In genomic region chr20:61055130-61055529, GRCh38 we compare ENCODE assay signal across 37 cellular contexts.
"Had no signal": no experiment of that assay in that cellular context is flagged by ENCODE, and none has a peak within 500 bp of the region (broad histone marks: within the 10 kb centered on the region; RNA-seq: fewer than 3 reads in every experiment).

No MANE protein-coding gene starts in this region.

- H3K27me3 ChIP-seq: cardiac muscle cell, Peyer's patch had no signal

- ATAC-seq: activated CD8-positive, alpha-beta memory T cell treated with anti-CD3 and anti-CD28 coated beads, Interleukin-2, amount 10 ng/mL, durations not matched to agents 7 days and 5 days; PC-3; Right ventricle myocardium inferior had no signal

- DNase-seq: activated CD4-positive, alpha-beta memory T cell treated with anti-CD3 and anti-CD28 coated beads, Interleukin-2, amount 10 ng/mL, durations not matched to agents 7 days and 5 days; activated CD4-positive, alpha-beta T cell treated with anti-CD3 and anti-CD28 coated beads for 1 hour; activated CD4-positive, alpha-beta T cell treated with anti-CD3 and anti-CD28 coated beads for 48 hours; activated CD4-positive, CD25-positive, alpha-beta regulatory T cell; activated CD8-positive, alpha-beta memory T cell treated with anti-CD3 and anti-CD28 coated beads for 24 hours; activated CD8-positive, alpha-beta memory T cell treated with anti-CD3 and anti-CD28 coated beads, Interleukin-2, amount 10 ng/mL, durations not matched to agents 7 days and 5 days; activated CD8-positive, alpha-beta memory T cell treated with anti-CD3 and anti-CD28 coated beads, Interleukin-2, amount 50 U/mL, for 48 hours; activated effector memory CD4-positive, alpha-beta T cell treated with Interleukin-2 at 50 U/mL for 16 hours; activated naive CD4-positive, alpha-beta T cell treated with anti-CD3 and anti-CD28 coated beads, Interleukin-2, amount 50 U/mL, for 16 hours; activated naive CD8-positive, alpha-beta T cell treated with anti-CD3 and anti-CD28 coated beads for 36 hours; activated T-cell treated with anti-CD3 and anti-CD28 coated beads, Interleukin-2, amount 50 U/mL, for 48 hours; amniotic stem cell; aorta; Kasumi-1; KG1; MG63; MV-4-11; NCI-H1105; NCI-H1436; NCI-H1694; NCI-H1930; NCI-H2107; NCI-H2171; NCI-H510A; NCI-H526; NCI-H82; NK-92 treated with Interleukin-12 subunit alpha and Interleukin-12 subunit beta, amount 100 ng/mL, for 24 hours; PC-3; RPMI8226; SW 1271; T-helper 1 cell; T-helper 2 cell; T-helper 9 cell; WERI-Rb-1 had no signal

- H3K27ac ChIP-seq: cardiac muscle cell, WERI-Rb-1 had no signal

- H3K4me3 ChIP-seq: cardiac muscle cell, MG63, Peyer's patch had no signal

- H3K36me3 ChIP-seq: cardiac muscle cell, MG63, Peyer's patch, WERI-Rb-1 had no signal
